ENCODE assay signal across 11 cellular contexts in genomic region chr2:161030260-161031063, GRCh38.
DNase-seq lines count a peak whose midpoint lies in the region; ATAC-seq and TF ChIP-seq lines count a peak whose summit lies in the region.
"Had no signal": no experiment of that assay in that cellular context is flagged by ENCODE, and none has a peak within 500 bp of the region (broad histone marks: within the 10 kb centered on the region; RNA-seq: fewer than 3 reads in every experiment).

No MANE protein-coding gene starts in this region.

- H3K4me3 ChIP-seq in left ventricle myocardium inferior (no peak overlapping the region), left lung (no peak overlapping the region), upper lobe of right lung (no peak overlapping the region)
- H3K4me3 ChIP-seq: tibial nerve had no signal

- H3K27me3 ChIP-seq in left ventricle myocardium inferior (ENCODE audit: low read depth): no peaks in the 10 kb centered on the region
- no peaks in the 10 kb centered on the region for H3K27me3 ChIP-seq in left lung
- no peaks in the 10 kb centered on the region for H3K27me3 ChIP-seq in upper lobe of right lung
- H3K27me3 ChIP-seq: tibial nerve had no signal

- no peak overlapping the region for H3K27ac ChIP-seq in left ventricle myocardium inferior (replicated peaks)
- peak overlapping the region; percentile 7 to 33 for H3K27ac ChIP-seq in left lung
- peak overlapping the region; percentile 5 for H3K27ac ChIP-seq in upper lobe of right lung

- H3K36me3 ChIP-seq in left ventricle myocardium inferior (no peaks in the 10 kb centered on the region), left lung (no peaks in the 10 kb centered on the region), upper lobe of right lung (no peaks in the 10 kb centered on the region)
- H3K36me3 ChIP-seq: tibial nerve had no signal

- no peak for DNase-seq in Right ventricle myocardium superior
- no peak for DNase-seq in left ventricle myocardium inferior
- DNase-seq in astrocyte of the hippocampus (ENCODE audit: low read depth, low spot score): peak; percentile 92
- no peak for DNase-seq in left lung
- no peak for DNase-seq in upper lobe of right lung
- DNase-seq in activated gamma-delta T cell (lab: John Stamatoyannopoulos, UW): no peak
- no peak for DNase-seq in NCI-H774 (lab: John Stamatoyannopoulos, UW)
- DNase-seq in stimulated activated CD8-positive, alpha-beta memory T cell treated with anti-CD3 and anti-CD28 coated beads, Interleukin-4, amount 100 ng/mL, for 48 hours: no peak
- DNase-seq: activated naive CD4-positive, alpha-beta T cell treated with anti-CD3 and anti-CD28 coated beads for 36 hours; NCI-H2081 treated with DMSO at 0.1 percent for 48 hours had no signal

- H3K9me3 ChIP-seq in left ventricle myocardium inferior (replicated peaks) (no peaks in the 10 kb centered on the region), left lung (no peaks in the 10 kb centered on the region), upper lobe of right lung (no peaks in the 10 kb centered on the region)
- H3K9me3 ChIP-seq: tibial nerve had no signal

- H3K4me1 ChIP-seq in left ventricle myocardium inferior (no peaks in the 10 kb centered on the region), left lung (no peaks in the 10 kb centered on the region), upper lobe of right lung (no peaks in the 10 kb centered on the region)
- H3K4me1 ChIP-seq: tibial nerve had no signal

- no peak for TF ChIP-seq CTCF in left ventricle myocardium inferior (IDR thresholded peaks at IDR 0.05; ENCODE audit: borderline replicate concordance)
- no peak for TF ChIP-seq CTCF in left lung (IDR thresholded peaks at IDR 0.05)
- no peak for TF ChIP-seq CTCF in upper lobe of right lung (IDR thresholded peaks at IDR 0.05)

- peak; percentile 39 for ATAC-seq in Right ventricle myocardium superior (ENCODE audit: poor library complexity)
- ATAC-seq in left lung: peak; percentile 92
- ATAC-seq in upper lobe of right lung: peak; percentile 74

- intact Hi-C loops in Right ventricle myocardium superior (cut with DNase I) (no loop called here), left ventricle myocardium inferior (cut with micrococcal nuclease) (no loop called here), left lung (cut with DNase I) (no loop called here), upper lobe of right lung (cut with DNase I) (no loop called here)

Comparison
In these comparisons a context has a peak if more than half of its experiments do, and no peak if none do; other contexts are left out.
1. ATAC-seq: peak in every context shown above with its lines; median percentile 92 in left lung; 74 in upper lobe of right lung; 39 in Right ventricle myocardium superior.